Comparison of ENCODE assay signal across 1 cellular context in the genomic region with DNA sequence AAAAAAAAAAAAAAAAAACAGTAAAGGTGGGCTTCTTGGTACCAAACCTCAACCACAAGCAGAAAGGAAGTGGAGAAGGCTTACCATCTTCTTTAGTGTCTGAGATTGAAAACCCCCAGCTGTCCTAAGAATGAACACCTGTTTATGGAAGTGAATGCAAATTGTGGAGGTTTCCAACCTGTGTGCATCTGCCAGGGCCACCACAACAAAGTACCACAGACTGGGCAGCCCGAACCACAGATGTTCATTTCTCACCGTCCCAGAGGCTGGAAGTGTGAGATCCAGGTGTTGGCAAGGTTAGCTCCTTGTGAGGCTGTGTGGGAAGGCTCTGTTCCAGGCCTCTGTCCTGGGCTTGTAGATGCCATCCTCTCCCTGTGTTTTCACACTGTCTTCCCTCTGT.
TF ChIP-seq lines count a peak whose summit lies in the region.

No MANE protein-coding gene starts in this region.

TF ChIP-seq in H1, 55 proteins besides CTCF, POLR2A, EP300 and RAD21:
- TF ChIP-seq SRF (IDR thresholded peaks at IDR 0.05; ENCODE audit: low read depth, low read length), result no peak
- TF ChIP-seq, protein P1, sequence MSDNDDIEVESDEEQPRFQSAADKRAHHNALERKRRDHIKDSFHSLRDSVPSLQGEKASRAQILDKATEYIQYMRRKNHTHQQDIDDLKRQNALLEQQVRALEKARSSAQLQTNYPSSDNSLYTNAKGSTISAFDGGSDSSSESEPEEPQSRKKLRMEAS (IDR thresholded peaks at IDR 0.05), result no peak
- TF ChIP-seq MAFK (IDR thresholded peaks at IDR 0.05; ENCODE audit: low read depth, low read length), result no peak
- no peak for TF ChIP-seq ASH2L (IDR thresholded peaks at IDR 0.05; ENCODE audit: low read length)
- TF ChIP-seq, protein P2, sequence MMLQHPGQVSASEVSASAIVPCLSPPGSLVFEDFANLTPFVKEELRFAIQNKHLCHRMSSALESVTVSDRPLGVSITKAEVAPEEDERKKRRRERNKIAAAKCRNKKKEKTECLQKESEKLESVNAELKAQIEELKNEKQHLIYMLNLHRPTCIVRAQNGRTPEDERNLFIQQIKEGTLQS (IDR thresholded peaks at IDR 0.05; ENCODE audit: insufficient read depth, low read depth, low read length), result no peak
- TF ChIP-seq EZH2 (IDR thresholded peaks at IDR 0.05; ENCODE audit: low read depth, low read length, severe bottlenecking), result no peak
- TF ChIP-seq, protein P3, sequence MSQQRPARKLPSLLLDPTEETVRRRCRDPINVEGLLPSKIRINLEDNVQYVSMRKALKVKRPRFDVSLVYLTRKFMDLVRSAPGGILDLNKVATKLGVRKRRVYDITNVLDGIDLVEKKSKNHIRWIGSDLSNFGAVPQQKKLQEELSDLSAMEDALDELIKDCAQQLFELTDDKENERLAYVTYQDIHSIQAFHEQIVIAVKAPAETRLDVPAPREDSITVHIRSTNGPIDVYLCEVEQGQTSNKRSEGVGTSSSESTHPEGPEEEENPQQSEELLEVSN (IDR thresholded peaks at IDR 0.05), result no peak
- no peak for TF ChIP-seq CTBP2 (IDR thresholded peaks at IDR 0.05; ENCODE audit: borderline replicate concordance, insufficient read depth, insufficient read length, low read length)
- no peak for TF ChIP-seq SP2 (IDR thresholded peaks at IDR 0.05; ENCODE audit: low read length)
- TF ChIP-seq KDM5A (IDR thresholded peaks at IDR 0.05; ENCODE audit: low read length), result no peak
- TF ChIP-seq SIX5 (IDR thresholded peaks at IDR 0.05; ENCODE audit: low read depth, low read length), result no peak
- TF ChIP-seq CHD2 (IDR thresholded peaks at IDR 0.05; ENCODE audit: low read length), result no peak
- TF ChIP-seq CHD1 (IDR thresholded peaks at IDR 0.05; ENCODE audit: low read depth, low read length), result no peak
- no peak for TF ChIP-seq JUND (IDR thresholded peaks at IDR 0.05; ENCODE audit: low read length)
- TF ChIP-seq KDM4A (IDR thresholded peaks at IDR 0.05; ENCODE audit: low read depth, low read length, severe bottlenecking), result no peak
- no peak for TF ChIP-seq CBX8 (IDR thresholded peaks at IDR 0.05; ENCODE audit: borderline replicate concordance, low read depth, low read length)
- no peak for TF ChIP-seq CREB1 (IDR thresholded peaks at IDR 0.05)
- TF ChIP-seq TAF1 (IDR thresholded peaks at IDR 0.05; ENCODE audit: low read depth, low read length), result no peak
- no peak for TF ChIP-seq HDAC6 (IDR thresholded peaks at IDR 0.05; ENCODE audit: low read depth, low read length)
- TF ChIP-seq, protein P4, sequence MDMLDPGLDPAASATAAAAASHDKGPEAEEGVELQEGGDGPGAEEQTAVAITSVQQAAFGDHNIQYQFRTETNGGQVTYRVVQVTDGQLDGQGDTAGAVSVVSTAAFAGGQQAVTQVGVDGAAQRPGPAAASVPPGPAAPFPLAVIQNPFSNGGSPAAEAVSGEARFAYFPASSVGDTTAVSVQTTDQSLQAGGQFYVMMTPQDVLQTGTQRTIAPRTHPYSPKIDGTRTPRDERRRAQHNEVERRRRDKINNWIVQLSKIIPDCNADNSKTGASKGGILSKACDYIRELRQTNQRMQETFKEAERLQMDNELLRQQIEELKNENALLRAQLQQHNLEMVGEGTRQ (IDR thresholded peaks at IDR 0.05; ENCODE audit: low read length), result no peak
